12 cellular contexts compared by ENCODE assay signal in genomic region chr6:168157272-168158007, GRCh38.
DNase-seq lines count a peak whose midpoint lies in the region; ATAC-seq, FAIRE-seq and TF ChIP-seq lines count a peak whose summit lies in the region.
"Had no signal": no experiment of that assay in that cellular context is flagged by ENCODE, and none has a peak within 500 bp of the region (broad histone marks: within the 10 kb centered on the region; RNA-seq: fewer than 3 reads in every experiment).

No MANE protein-coding gene starts in this region.

- H3K4me1 Mint-ChIP-seq in HFFc6 (ENCODE audit: low read depth), result peaks cover 30% of the 10 kb centered on the region
- H3K4me1 Mint-ChIP-seq in T-helper 2 cell treated with Interferon-gamma antibody and Interleukin-4, amounts not matched to agents 5 μg/mL and 100 μg/mL, for 36 hours (ENCODE audit: low read depth), result no peaks in the 10 kb centered on the region

- H3K9me3 Mint-ChIP-seq in HFFc6, result peaks cover 4% of the 10 kb centered on the region; the same call in 1 of the 2 replicates
- H3K9me3 Mint-ChIP-seq in T-helper 2 cell treated with Interferon-gamma antibody and Interleukin-4, amounts not matched to agents 5 μg/mL and 100 μg/mL, for 36 hours, result no peaks in the 10 kb centered on the region

- TF ChIP-seq CTCF in HFFc6 (IDR thresholded peaks at IDR 0.05), result no peak
- TF ChIP-seq CTCF in cardiac fibroblast (IDR thresholded peaks at IDR 0.05; ENCODE audit: low read depth, low read length), result no peak
- no peak for TF ChIP-seq CTCF in D721Med (IDR thresholded peaks at IDR 0.05; ENCODE audit: insufficient read depth, missing control alignments)

- no peaks in the 10 kb centered on the region for H3K27me3 ChIP-seq in mucosa of rectum (ENCODE audit: control insufficient read depth in 2 of 2, insufficient read depth in 2 of 2, low read length in 2 of 2)
- H3K27me3 ChIP-seq: upper lobe of right lung had no signal

- peaks cover 8% of the 10 kb centered on the region for H3K27me3 Mint-ChIP-seq in HFFc6 (ENCODE audit: insufficient read depth)
- peaks cover 2% of the 10 kb centered on the region for H3K27me3 Mint-ChIP-seq in T-helper 2 cell treated with Interferon-gamma antibody and Interleukin-4, amounts not matched to agents 5 μg/mL and 100 μg/mL, for 36 hours (ENCODE audit: low read depth)

- H3K27ac Mint-ChIP-seq in HFFc6, result peak overlapping the region; percentile 70; the same call in 1 of the 2 replicates
- no peak overlapping the region for H3K27ac Mint-ChIP-seq in T-helper 2 cell treated with Interferon-gamma antibody and Interleukin-4, amounts not matched to agents 5 μg/mL and 100 μg/mL, for 36 hours

- ATAC-seq in activated CD4-positive, CD25-positive, alpha-beta regulatory T cell treated with anti-CD3 and anti-CD28 coated beads, Interleukin-2, amount 50 U/mL, for 24 hours, result no peak
- ATAC-seq: upper lobe of right lung had no signal

- H3K4me1 ChIP-seq in mucosa of rectum (ENCODE audit: control insufficient read depth in 2 of 2, insufficient read depth in 2 of 2, low read length in 2 of 2), result peaks cover 8 to 18% of the 10 kb centered on the region in 2 donors

- no peak for FAIRE-seq in D721Med (lab: Jason Lieb, UNC)
- FAIRE-seq: G401.6 had no signal

- no peak overlapping the region for H3K9ac ChIP-seq in mucosa of rectum (ENCODE audit: low read depth in 1 of 2, low read length in 2 of 2)

- H3K36me3 ChIP-seq in mucosa of rectum (ENCODE audit: control insufficient read depth in 2 of 2, insufficient read depth in 2 of 2, low read length in 2 of 2), result no peaks in the 10 kb centered on the region
- H3K36me3 ChIP-seq: heart left ventricle, upper lobe of right lung had no signal

- H3K9me3 ChIP-seq in mucosa of rectum (ENCODE audit: control insufficient read depth in 2 of 2, low read length in 2 of 2), result no peaks in the 10 kb centered on the region
- H3K9me3 ChIP-seq: heart left ventricle, upper lobe of right lung had no signal

- H3K4me3 ChIP-seq in cardiac fibroblast (replicated peaks in 1 of 2; ENCODE audit: low read depth in 2 of 2, low read length in 2 of 2) (no peak overlapping the region), mucosa of rectum (ENCODE audit: low read length in 2 of 2) (no peak overlapping the region)
- H3K4me3 ChIP-seq: upper lobe of right lung had no signal

- DNase-seq in AG08395 (ENCODE audit: low spot score), result peak; percentile 76
- DNase-seq in HFFc6, result peak; percentile 72
- DNase-seq in cardiac fibroblast (ENCODE audit: low read depth in 2 of 2), result peak; percentile 51 to 58
- no peak for DNase-seq in NCI-H1694 treated with DMSO at 0.1 percent for 48 hours (lab: John Stamatoyannopoulos, UW)
- no peak for DNase-seq in D721Med (ENCODE audit: insufficient read length, low spot score)
- DNase-seq in T-helper 2 cell treated with Interferon-gamma antibody and Interleukin-4, amounts not matched to agents 5 μg/mL and 100 μg/mL, for 36 hours (ENCODE audit: low spot score), result no peak
- DNase-seq: SIG-M5, upper lobe of right lung had no signal

- peak overlapping the region; percentile 17 to 24 for H3K27ac ChIP-seq in mucosa of rectum (ENCODE audit: low read depth in 2 of 2, low read length in 2 of 2)
- H3K27ac ChIP-seq: upper lobe of right lung had no signal

- peak overlapping the region; percentile 76 for H3K4me3 Mint-ChIP-seq in HFFc6
- H3K4me3 Mint-ChIP-seq in T-helper 2 cell treated with Interferon-gamma antibody and Interleukin-4, amounts not matched to agents 5 μg/mL and 100 μg/mL, for 36 hours, result no peak overlapping the region

- no peaks in the 10 kb centered on the region for H3K36me3 Mint-ChIP-seq in HFFc6 (ENCODE audit: low read depth)
- H3K36me3 Mint-ChIP-seq in T-helper 2 cell treated with Interferon-gamma antibody and Interleukin-4, amounts not matched to agents 5 μg/mL and 100 μg/mL, for 36 hours (ENCODE audit: low read depth), result no peaks in the 10 kb centered on the region

Comparison
In these comparisons a context has a peak if more than half of its experiments do, and no peak if none do; other contexts are left out.
1. DNase-seq: peak in AG08395 (single experiment), HFFc6 (single experiment) and cardiac fibroblast (2 of 2); none in NCI-H1694 treated with DMSO at 0.1 percent for 48 hours (single experiment), D721Med (single experiment) and T-helper 2 cell treated with Interferon-gamma antibody and Interleukin-4, amounts not matched to agents 5 μg/mL and 100 μg/mL, for 36 hours (single experiment).